ENCODE assay signal across 8 cellular contexts in genomic region chr2:130181338-130181879, GRCh38.
DNase-seq lines count a peak whose midpoint lies in the region; ATAC-seq lines count a peak whose summit lies in the region.

TSS of gene SMPD4 (minus strand) at chr2:130181602. CDS start at chr2:130176592, 5,010 bp downstream.

- ATAC-seq in GM19025 (IDR thresholded peaks at IDR 0.05; ENCODE audit: low read depth, unreplicated experiment) (peak; percentile 45), HG03354 (IDR thresholded peaks at IDR 0.05; ENCODE audit: poor library complexity, severe bottlenecking, unreplicated experiment) (peak; percentile 67)
- peak; percentile 55 to 67 for ATAC-seq in activated CD4-positive, CD25-positive, alpha-beta regulatory T cell treated with anti-CD3 and anti-CD28 coated beads, Interleukin-2, amount 50 U/mL, for 24 hours

- DNase-seq in AG08396 (ENCODE audit: low spot score) (peak; percentile 96), NCI-H446 treated with DMSO at 0.1 percent for 48 hours (lab: John Stamatoyannopoulos, UW) (peak; percentile 84), cerebellar cortex (ENCODE audit: low spot score) (peak; percentile 95), islet precursor cell (peak; percentile 98)
- DNase-seq in stimulated activated CD4-positive, alpha-beta T cell treated with anti-CD3 and anti-CD28 coated beads, Interleukin-12 subunit alpha, Interleukin-12 subunit beta, amount 100 ng/mL, for 48 hours (ENCODE audit: low read depth in 2 of 3, low spot score in 1 of 3): peak; percentile 95 to 98 (median 96)

Comparison
In these comparisons a context has a peak if more than half of its experiments do, and no peak if none do; other contexts are left out.
1. Peak in every context shown above with its lines: DNase-seq and ATAC-seq.